ENCODE assay signal across 8 cellular contexts in genomic region chrX:154019633-154020499, GRCh38. TPM values are rescaled to one million over a fixed set of nuclear protein-coding genes. Genes with fewer than 3 reads are reported as not detected.
DNase-seq lines count a peak whose midpoint lies in the region; ATAC-seq and TF ChIP-seq lines count a peak whose summit lies in the region.

TSS of gene IRAK1 (minus strand) at chrX:154019902. CDS start at chrX:154019812, 90 bp downstream.

- H3K9me3 ChIP-seq in A673 (ENCODE audit: low read depth, low read length, poor library complexity, severe bottlenecking) = no peaks in the 10 kb centered on the region
- H3K9me3 ChIP-seq in esophagus (ENCODE audit: control insufficient read depth in 2 of 2, insufficient read depth in 1 of 2, low read depth in 1 of 2, low read length in 1 of 2) = no peaks in the 10 kb centered on the region
- H3K9me3 ChIP-seq in mucosa of rectum (ENCODE audit: control insufficient read depth in 2 of 2, low read length in 2 of 2) = no peaks in the 10 kb centered on the region

- DNase-seq in A673 (ENCODE audit: low spot score) (peak; percentile 47), NOMO-1 treated with DMSO at 0.1 percent for 48 hours (lab: John Stamatoyannopoulos, UW; ENCODE audit: unreplicated experiment) (peak; percentile 40), stromal cell of bone marrow (ENCODE audit: low read depth) (peak; percentile 33)
- peak; percentile 78 for DNase-seq in activated T-cell treated with anti-CD3 and anti-CD28 coated beads, Interleukin-2, amount 50 U/mL, for 24 hours

- POLR2A ChIA-PET in A673 (lab: Charles Lee; ENCODE audit: low non-redundant PET) = no interaction called here

- H3K27ac Mint-ChIP-seq in activated T-cell treated with anti-CD3 and anti-CD28 coated beads, Interleukin-2, amount 50 U/mL, for 24 hours = peak within 1 kb of the TSS; percentile 92

- CTCF ChIA-PET in A673 (lab: Charles Lee) = no interaction called here

- peaks cover 44% of the 10 kb centered on the region for H3K36me3 Mint-ChIP-seq in activated T-cell treated with anti-CD3 and anti-CD28 coated beads, Interleukin-2, amount 50 U/mL, for 24 hours (ENCODE audit: low read depth)

- no peaks in the 10 kb centered on the region for H3K9me3 Mint-ChIP-seq in activated T-cell treated with anti-CD3 and anti-CD28 coated beads, Interleukin-2, amount 50 U/mL, for 24 hours

- H3K27ac ChIP-seq in A673 (ENCODE audit: low read depth, low read length, poor library complexity, severe bottlenecking) (peak within 1 kb of the TSS; percentile 82), esophagus (ENCODE audit: low read depth in 2 of 2, low read length in 1 of 2) (peak within 1 kb of the TSS; percentile 77 to 91), mucosa of rectum (ENCODE audit: low read depth in 2 of 2, low read length in 2 of 2) (peak within 1 kb of the TSS; percentile 81 to 87)

- H3K4me1 Mint-ChIP-seq in activated T-cell treated with anti-CD3 and anti-CD28 coated beads, Interleukin-2, amount 50 U/mL, for 24 hours (ENCODE audit: low read depth) = peaks cover 29% of the 10 kb centered on the region

- H3K9ac ChIP-seq in mucosa of rectum (ENCODE audit: low read depth in 1 of 2, low read length in 2 of 2) = peak within 1 kb of the TSS; percentile 60 to 73

- H3K36me3 ChIP-seq in A673 (ENCODE audit: insufficient read depth, low read length, poor library complexity, severe bottlenecking) (peaks cover 25% of the 10 kb centered on the region), esophagus (ENCODE audit: control insufficient read depth in 2 of 2, insufficient read depth in 2 of 2, low read length in 1 of 2) (peaks cover 0 to 13% of the 10 kb centered on the region in 2 donors), mucosa of rectum (ENCODE audit: control insufficient read depth in 2 of 2, insufficient read depth in 2 of 2, low read length in 2 of 2) (peaks cover 5 to 9% of the 10 kb centered on the region in 2 donors)

- H3K4me3 ChIP-seq in A673 (ENCODE audit: low read depth, low read length, poor library complexity, severe bottlenecking) = peak within 1 kb of the TSS; percentile 53
- peak within 1 kb of the TSS; percentile 53 to 65 for H3K4me3 ChIP-seq in esophagus (ENCODE audit: low read depth in 1 of 2, low read length in 2 of 2)
- H3K4me3 ChIP-seq in mucosa of rectum (ENCODE audit: low read length in 2 of 2) = peak within 1 kb of the TSS; percentile 63 to 74

- BruUV-seq in A673 (replicated peaks; lab: Mats Ljungman, UMichigan) = no TSS peak

- no peak for TF ChIP-seq CTCF in A673 (conservative IDR thresholded peaks at IDR 0.05; ENCODE audit: low read depth, low read length)

- peak within 1 kb of the TSS; percentile 87 for H3K4me3 Mint-ChIP-seq in activated T-cell treated with anti-CD3 and anti-CD28 coated beads, Interleukin-2, amount 50 U/mL, for 24 hours

- intact Hi-C loops in A673 (cut with micrococcal nuclease; ENCODE audit: unreplicated experiment) = no loop called here

- H3K27me3 Mint-ChIP-seq in activated T-cell treated with anti-CD3 and anti-CD28 coated beads, Interleukin-2, amount 50 U/mL, for 24 hours = peaks cover 17% of the 10 kb centered on the region

- 0 to 30% methylated on average over 23 to 96 of the region's 96 CpGs for whole genome bisulfite sequencing in esophagus, 2 donors

- no peaks in the 10 kb centered on the region for H3K4me1 ChIP-seq in A673 (ENCODE audit: insufficient read depth, low read length, poor library complexity, severe bottlenecking)
- H3K4me1 ChIP-seq in esophagus (ENCODE audit: control insufficient read depth in 2 of 2, insufficient read depth in 2 of 2, low read length in 1 of 2) = peaks cover 0 to 13% of the 10 kb centered on the region in 2 donors
- H3K4me1 ChIP-seq in mucosa of rectum (ENCODE audit: control insufficient read depth in 2 of 2, insufficient read depth in 2 of 2, low read length in 2 of 2) = peaks cover 4 to 12% of the 10 kb centered on the region in 2 donors

- H3K27me3 ChIP-seq in A673 (replicated peaks; ENCODE audit: insufficient read depth, low read depth, low read length, poor library complexity) (peaks cover 19% of the 10 kb centered on the region), esophagus (ENCODE audit: control insufficient read depth in 1 of 2, insufficient read depth in 2 of 2, low read length in 2 of 2) (no peaks in the 10 kb centered on the region), mucosa of rectum (ENCODE audit: control insufficient read depth in 2 of 2, insufficient read depth in 2 of 2, low read length in 2 of 2) (peaks cover 0 to 6% of the 10 kb centered on the region in 2 donors)

- peak; percentile 62 for ATAC-seq in GM18502 (IDR thresholded peaks at IDR 0.05; ENCODE audit: poor library complexity, unreplicated experiment)
- peak; percentile 67 for ATAC-seq in HG02981 (IDR thresholded peaks at IDR 0.05; ENCODE audit: unreplicated experiment)

RNA-seq across cellular contexts. Expression of gene IRAK1, which starts in this region (rescaled TPM):
- 118 and 147 TPM in 2 replicates for total RNA-seq in A673 (2021)
- 10 to 100 TPM; 58.8 to 61.8 TPM for polyA plus RNA-seq in esophagus

Comparison
In these comparisons a context has a peak if more than half of its experiments do, and no peak if none do; other contexts are left out.
1. Peak in every context shown above with its lines: DNase-seq, ATAC-seq, H3K4me3 ChIP-seq and H3K27ac ChIP-seq.